ENCODE assay signal across 25 cellular contexts in genomic region chr13:49042476-49042875, GRCh38.
"Had no signal": no experiment of that assay in that cellular context is flagged by ENCODE, and none has a peak within 500 bp of the region (broad histone marks: within the 10 kb centered on the region; RNA-seq: fewer than 3 reads in every experiment).

No MANE protein-coding gene starts in this region.

- H3K27me3 Mint-ChIP-seq: activated naive CD8-positive, alpha-beta T cell treated with anti-CD3 and anti-CD28 coated beads, Interleukin-2, amount 10 ng/mL, durations not matched to agents 7 days and 5 days; stimulated activated naive CD8-positive, alpha-beta T cell treated with anti-CD3 and anti-CD28 coated beads, Interleukin-15, Interleukin-2, amounts not matched to agents 100 ng/mL and 50 ng/mL, for 24 hours had no signal

- H3K4me1 Mint-ChIP-seq: activated naive CD8-positive, alpha-beta T cell treated with anti-CD3 and anti-CD28 coated beads, Interleukin-2, amount 10 ng/mL, durations not matched to agents 7 days and 5 days; nephron had no signal

- H3K27ac ChIP-seq: body of pancreas, cardiac muscle cell, thyroid gland, upper lobe of left lung, vagina, VCaP had no signal

- H3K4me3 Mint-ChIP-seq: activated naive CD4-positive, alpha-beta T cell treated with anti-CD3 and anti-CD28 coated beads for 36 hours; activated naive CD8-positive, alpha-beta T cell treated with anti-CD3 and anti-CD28 coated beads, Interleukin-2, amount 10 ng/mL, durations not matched to agents 7 days and 5 days; nephron; stimulated activated effector memory CD8-positive, alpha-beta T cell treated with anti-CD3 and anti-CD28 coated beads, Interleukin-12 subunit alpha, Interleukin-12 subunit beta, amount 100 ng/mL, for 72 hours; stimulated activated naive CD8-positive, alpha-beta T cell treated with anti-CD3 and anti-CD28 coated beads, Interleukin-15, Interleukin-2, amounts not matched to agents 100 ng/mL and 50 ng/mL, for 24 hours had no signal

- DNase-seq: activated CD4-positive, alpha-beta T cell treated with anti-CD3 and anti-CD28 coated beads for 4 hours; activated CD4-positive, alpha-beta T cell treated with anti-CD3 and anti-CD28 coated beads, Interleukin-2, amount 50 U/mL, for 4 hours; activated CD8-positive, alpha-beta memory T cell treated with anti-CD3 and anti-CD28 coated beads for 24 hours; activated effector memory CD4-positive, alpha-beta T cell treated with Interleukin-2 at 50 U/mL for 16 hours; activated naive CD4-positive, alpha-beta T cell treated with anti-CD3 and anti-CD28 coated beads for 36 hours; activated naive CD8-positive, alpha-beta T cell treated with anti-CD3 and anti-CD28 coated beads, Interleukin-2, amount 10 ng/mL, durations not matched to agents 7 days and 5 days; amniotic stem cell; body of pancreas; cerebellar nuclear complex; foreskin melanocyte; left ventricle myocardium superior; mucosa of descending colon; retina; small intestine; stimulated activated CD4-positive, alpha-beta T cell treated with anti-CD3 and anti-CD28 coated beads, Interleukin-4, amount 100 ng/mL, for 24 hours; thyroid gland; upper lobe of left lung had no signal

- ATAC-seq: body of pancreas; esophagus mucosa; left ventricle myocardium superior; mucosa of descending colon; sciatic nerve; stimulated activated effector memory CD8-positive, alpha-beta T cell treated with anti-CD3 and anti-CD28 coated beads, Interleukin-12 subunit alpha, Interleukin-12 subunit beta, amount 100 ng/mL, for 72 hours had no signal

- H3K27ac Mint-ChIP-seq: activated naive CD4-positive, alpha-beta T cell treated with anti-CD3 and anti-CD28 coated beads for 36 hours; activated naive CD8-positive, alpha-beta T cell treated with anti-CD3 and anti-CD28 coated beads, Interleukin-2, amount 10 ng/mL, durations not matched to agents 7 days and 5 days; nephron; stimulated activated effector memory CD8-positive, alpha-beta T cell treated with anti-CD3 and anti-CD28 coated beads, Interleukin-12 subunit alpha, Interleukin-12 subunit beta, amount 100 ng/mL, for 72 hours; stimulated activated naive CD8-positive, alpha-beta T cell treated with anti-CD3 and anti-CD28 coated beads, Interleukin-15, Interleukin-2, amounts not matched to agents 100 ng/mL and 50 ng/mL, for 24 hours had no signal

- H3K4me1 ChIP-seq: body of pancreas, thyroid gland, upper lobe of left lung, vagina had no signal

- H3K9me3 Mint-ChIP-seq: activated naive CD4-positive, alpha-beta T cell treated with anti-CD3 and anti-CD28 coated beads for 36 hours; stimulated activated effector memory CD8-positive, alpha-beta T cell treated with anti-CD3 and anti-CD28 coated beads, Interleukin-12 subunit alpha, Interleukin-12 subunit beta, amount 100 ng/mL, for 72 hours had no signal

- H3K36me3 ChIP-seq: cardiac muscle cell, thyroid gland, vagina had no signal

- H3K27me3 ChIP-seq: body of pancreas, cardiac muscle cell, thyroid gland, upper lobe of left lung, vagina had no signal

- H3K9me3 ChIP-seq: body of pancreas, mucosa of descending colon, thyroid gland, upper lobe of left lung, vagina had no signal

- H3K4me3 ChIP-seq: body of pancreas, cardiac muscle cell, mucosa of descending colon, thyroid gland, upper lobe of left lung, vagina had no signal
